Comparison of ENCODE assay signal across 1 cellular context in genomic region chr18:29154758-29155725, GRCh38.
TF ChIP-seq lines count a peak whose summit lies in the region.

No MANE protein-coding gene starts in this region.

TF ChIP-seq in SK-N-SH, 30 proteins besides CTCF, POLR2A, EP300 and RAD21 (continued from another document):
- TF ChIP-seq, protein P1, sequence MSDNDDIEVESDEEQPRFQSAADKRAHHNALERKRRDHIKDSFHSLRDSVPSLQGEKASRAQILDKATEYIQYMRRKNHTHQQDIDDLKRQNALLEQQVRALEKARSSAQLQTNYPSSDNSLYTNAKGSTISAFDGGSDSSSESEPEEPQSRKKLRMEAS (IDR thresholded peaks at IDR 0.05; ENCODE audit: low read depth) = peak; percentile 62
- TF ChIP-seq SMC3 (IDR thresholded peaks at IDR 0.05; ENCODE audit: low read depth, low read length) (no peak), CHD2 (IDR thresholded peaks at IDR 0.05; ENCODE audit: low read length, partially characterized antibody) (no peak), MEF2A (IDR thresholded peaks at IDR 0.05; ENCODE audit: borderline replicate concordance, low read depth) (peak; percentile 93), RFX5 (IDR thresholded peaks at IDR 0.05; ENCODE audit: low read length) (no peak), TAF1 (IDR thresholded peaks at IDR 0.05; ENCODE audit: borderline replicate concordance, low read depth, low read length) (no peak), JUND (IDR thresholded peaks at IDR 0.05) (peak; percentile 89), SIN3A (IDR thresholded peaks at IDR 0.05; ENCODE audit: borderline replicate concordance, low read depth, low read length) (no peak), FOSL2 (IDR thresholded peaks at IDR 0.05; ENCODE audit: borderline replicate concordance, low read depth) (peak; percentile 58), ZBTB33 (IDR thresholded peaks at IDR 0.05; ENCODE audit: borderline replicate concordance, low read depth) (peak; percentile 79; the same call in 1 of the 2 replicates), NRF1 (IDR thresholded peaks at IDR 0.05; ENCODE audit: low read depth, low read length) (no peak), REST (IDR thresholded peaks at IDR 0.05; ENCODE audit: low read depth, low read length) (no peak)
- TF ChIP-seq, protein P2, sequence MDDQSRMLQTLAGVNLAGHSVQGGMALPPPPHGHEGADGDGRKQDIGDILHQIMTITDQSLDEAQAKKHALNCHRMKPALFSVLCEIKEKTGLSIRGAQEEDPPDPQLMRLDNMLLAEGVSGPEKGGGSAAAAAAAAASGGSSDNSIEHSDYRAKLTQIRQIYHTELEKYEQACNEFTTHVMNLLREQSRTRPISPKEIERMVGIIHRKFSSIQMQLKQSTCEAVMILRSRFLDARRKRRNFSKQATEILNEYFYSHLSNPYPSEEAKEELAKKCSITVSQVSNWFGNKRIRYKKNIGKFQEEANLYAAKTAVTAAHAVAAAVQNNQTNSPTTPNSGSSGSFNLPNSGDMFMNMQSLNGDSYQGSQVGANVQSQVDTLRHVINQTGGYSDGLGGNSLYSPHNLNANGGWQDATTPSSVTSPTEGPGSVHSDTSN (IDR thresholded peaks at IDR 0.05) = peak; percentile 83
TF ChIP-seq in SK-N-SH: peak in this region for 13.
